18 cellular contexts compared by ENCODE assay signal in genomic region chr3:127600749-127601456, GRCh38. TPM values are rescaled to one million over a fixed set of nuclear protein-coding genes. Genes with fewer than 3 reads are reported as not detected.
DNase-seq lines count a peak whose midpoint lies in the region; ATAC-seq and TF ChIP-seq lines count a peak whose summit lies in the region.
"Had no signal": no experiment of that assay in that cellular context is flagged by ENCODE, and none has a peak within 500 bp of the region (broad histone marks: within the 10 kb centered on the region; RNA-seq: fewer than 3 reads in every experiment).

No MANE protein-coding gene starts in this region.

- H3K27me3 ChIP-seq in neuronal stem cell (ENCODE audit: control insufficient read depth in 3 of 3, insufficient read depth in 3 of 3, low read depth in 1 of 3, low read length in 3 of 3): no peaks in the 10 kb centered on the region
- H3K27me3 ChIP-seq in prostate gland (replicated peaks; ENCODE audit: insufficient read depth): no peaks in the 10 kb centered on the region
- no peaks in the 10 kb centered on the region for H3K27me3 ChIP-seq in CD4-positive, alpha-beta memory T cell (ENCODE audit: insufficient read depth, low read length)
- H3K27me3 ChIP-seq: MG63, tibial nerve had no signal

- H2AK5ac ChIP-seq in neuronal stem cell (ENCODE audit: low read depth, low read length): no peak overlapping the region

- H3K4me2 ChIP-seq in neuronal stem cell (ENCODE audit: insufficient read depth, low read length, poor library complexity, severe bottlenecking): no peak overlapping the region

- no peak for TF ChIP-seq POLR2A in prostate gland (IDR thresholded peaks at IDR 0.05)

- peaks cover 17 to 48% of the 10 kb centered on the region in 2 donors for H3K36me3 Mint-ChIP-seq in activated T-cell treated with anti-CD3 and anti-CD28 coated beads, Interleukin-2, amount 50 U/mL, for 72 hours (ENCODE audit: insufficient read depth in 2 of 2)
- H3K36me3 Mint-ChIP-seq in activated naive CD8-positive, alpha-beta T cell: peaks cover 15% of the 10 kb centered on the region
- peaks cover 4 to 16% of the 10 kb centered on the region in 2 donors for H3K36me3 Mint-ChIP-seq in CD4-positive, alpha-beta memory T cell

- H3K9me3 ChIP-seq in KOPT-K1 (ENCODE audit: insufficient read depth, low read length, poor library complexity, severe bottlenecking) (no peaks in the 10 kb centered on the region), neuronal stem cell (replicated peaks in 1 of 2; ENCODE audit: control insufficient read depth in 2 of 2, insufficient read depth in 1 of 2, low read depth in 1 of 2, low read length in 2 of 2) (no peaks in the 10 kb centered on the region), prostate gland (no peaks in the 10 kb centered on the region)
- H3K9me3 ChIP-seq in CD4-positive, alpha-beta memory T cell (ENCODE audit: control insufficient read depth in 1 of 2, low read length in 2 of 2): no peaks in the 10 kb centered on the region
- H3K9me3 ChIP-seq: lower lobe of right lung, MG63, tibial nerve had no signal

- H2BK5ac ChIP-seq in neuronal stem cell (ENCODE audit: low read length): no peak overlapping the region

- no peak overlapping the region for H2BK15ac ChIP-seq in neuronal stem cell (ENCODE audit: low read length)

- peaks cover 68% of the 10 kb centered on the region for H3K36me3 ChIP-seq in KOPT-K1 (ENCODE audit: insufficient read depth, low read length)
- peaks cover 42 to 70% of the 10 kb centered on the region in 2 donors for H3K36me3 ChIP-seq in neuronal stem cell (replicated peaks in 1 of 2; ENCODE audit: control insufficient read depth in 2 of 2, insufficient read depth in 2 of 2, low read length in 2 of 2)
- no peaks in the 10 kb centered on the region for H3K36me3 ChIP-seq in prostate gland
- H3K36me3 ChIP-seq in CD4-positive, alpha-beta memory T cell (ENCODE audit: insufficient read depth, low read length): peaks cover 4% of the 10 kb centered on the region

- no CpG with 5 or more reads among the region's 6 CpGs for WGBS in neuronal stem cell (ENCODE audit: extremely low coverage in 2 of 2, insufficient read length in 2 of 2, insufficient replicate concordance in 1 of 2), 2 donors
- WGBS in prostate gland: 80% methylated on average over 6 of the region's 6 CpGs

- no peak overlapping the region for H3K23ac ChIP-seq in neuronal stem cell (ENCODE audit: low read depth, low read length, poor library complexity)

- POLR2A ChIA-PET in CD4-positive, alpha-beta memory T cell (lab: Charles Lee; ENCODE audit: partially characterized antibody): no interaction called here

- no peak for ATAC-seq in activated T-cell treated with anti-CD3 and anti-CD28 coated beads, Interleukin-2, amount 50 U/mL, for 72 hours (replicated peaks in 1 of 2)
- ATAC-seq: lower lobe of right lung had no signal

- CTCF ChIA-PET in CD4-positive, alpha-beta memory T cell (lab: Charles Lee; ENCODE audit: partially characterized antibody): interaction anchor here (5.2 kb wide), 1 partner anchor 25 kb away, joined by 45 read pairs; no protein-coding TSS in a partner anchor

- intact Hi-C loops in prostate gland (cut with DNase I): no loop called here
- intact Hi-C loops in CD4-positive, alpha-beta memory T cell (cut with micrococcal nuclease): no loop called here

- no peak for TF ChIP-seq CTCF in prostate gland (IDR thresholded peaks at IDR 0.05)

- no peak overlapping the region for H4K91ac ChIP-seq in neuronal stem cell (ENCODE audit: low read depth, low read length, poor library complexity)

- no peak for DNase-seq in activated T-cell treated with anti-CD3 and anti-CD28 coated beads, Interleukin-2, amount 50 U/mL, for 72 hours
- DNase-seq in activated T-cell treated with anti-CD3 and anti-CD28 coated beads for 4 hours (no peak), neuronal stem cell (ENCODE audit: low spot score) (no peak), prostate gland (ENCODE audit: low spot score) (no peak), NCI-H2171 treated with DMSO at 0.1 percent for 48 hours (lab: John Stamatoyannopoulos, UW) (no peak)
- DNase-seq in CD4-positive, alpha-beta memory T cell: no peak
- DNase-seq: activated CD4-positive, alpha-beta T cell treated with anti-CD3 and anti-CD28 coated beads, Interleukin-2, amount 50 U/mL, for 4 hours; lower lobe of right lung; MG63; NCI-H2081 treated with DMSO at 0.1 percent for 48 hours; NCI-H82; RPMI8226; stimulated activated CD4-positive, alpha-beta T cell treated with anti-CD3 and anti-CD28 coated beads, Interleukin-4, amount 100 ng/mL, for 1 hour; T1000 had no signal

- H3K4ac ChIP-seq in neuronal stem cell (ENCODE audit: low read length): no peak overlapping the region

- peak overlapping the region; percentile 61 to 87 for H3K4me3 Mint-ChIP-seq in activated T-cell treated with anti-CD3 and anti-CD28 coated beads, Interleukin-2, amount 50 U/mL, for 72 hours
- peak overlapping the region; percentile 63 for H3K4me3 Mint-ChIP-seq in activated naive CD8-positive, alpha-beta T cell
- no peak overlapping the region for H3K4me3 Mint-ChIP-seq in CD4-positive, alpha-beta memory T cell
- H3K4me3 Mint-ChIP-seq: central memory CD8-positive, alpha-beta T cell had no signal

- no peak overlapping the region for H3K14ac ChIP-seq in neuronal stem cell (ENCODE audit: low read length)

- H3K9me3 Mint-ChIP-seq in activated T-cell treated with anti-CD3 and anti-CD28 coated beads, Interleukin-2, amount 50 U/mL, for 72 hours: no peaks in the 10 kb centered on the region
- no peaks in the 10 kb centered on the region for H3K9me3 Mint-ChIP-seq in activated naive CD8-positive, alpha-beta T cell (ENCODE audit: low read depth)
- H3K9me3 Mint-ChIP-seq in CD4-positive, alpha-beta memory T cell: no peaks in the 10 kb centered on the region
- H3K9me3 Mint-ChIP-seq: central memory CD8-positive, alpha-beta T cell had no signal

- H2BK12ac ChIP-seq in neuronal stem cell (ENCODE audit: low read length): no peak overlapping the region

- H2BK120ac ChIP-seq in neuronal stem cell (ENCODE audit: low read depth, low read length): no peak overlapping the region

- peaks cover 12% of the 10 kb centered on the region for H3K79me1 ChIP-seq in neuronal stem cell (ENCODE audit: low read depth, low read length)

- H3K4me1 Mint-ChIP-seq in activated T-cell treated with anti-CD3 and anti-CD28 coated beads, Interleukin-2, amount 50 U/mL, for 72 hours (ENCODE audit: low read depth): peaks cover 53% of the 10 kb centered on the region
- peaks cover 24% of the 10 kb centered on the region for H3K4me1 Mint-ChIP-seq in activated naive CD8-positive, alpha-beta T cell (ENCODE audit: low read depth)
- peaks cover 5 to 32% (median 16%) of the 10 kb centered on the region in 4 donors for H3K4me1 Mint-ChIP-seq in CD4-positive, alpha-beta memory T cell

- H3K27me3 Mint-ChIP-seq in activated T-cell treated with anti-CD3 and anti-CD28 coated beads, Interleukin-2, amount 50 U/mL, for 72 hours (ENCODE audit: low read depth): no peaks in the 10 kb centered on the region
- no peaks in the 10 kb centered on the region for H3K27me3 Mint-ChIP-seq in activated naive CD8-positive, alpha-beta T cell
- no peaks in the 10 kb centered on the region for H3K27me3 Mint-ChIP-seq in CD4-positive, alpha-beta memory T cell
- H3K27me3 Mint-ChIP-seq: central memory CD8-positive, alpha-beta T cell had no signal

- H3K9ac ChIP-seq in neuronal stem cell (ENCODE audit: low read depth, low read length, poor library complexity): peak overlapping the region; percentile 71

- H4K8ac ChIP-seq in neuronal stem cell (ENCODE audit: low read depth, low read length): no peak overlapping the region

- peak overlapping the region; percentile 10 for H3K27ac Mint-ChIP-seq in activated T-cell treated with anti-CD3 and anti-CD28 coated beads, Interleukin-2, amount 50 U/mL, for 72 hours
- peak overlapping the region; percentile 11 for H3K27ac Mint-ChIP-seq in activated naive CD8-positive, alpha-beta T cell
- peak overlapping the region in 3 of 7 donors; percentile 9 to 68 (median 35) for H3K27ac Mint-ChIP-seq in CD4-positive, alpha-beta memory T cell

- no peak overlapping the region for H2AFZ ChIP-seq in neuronal stem cell (ENCODE audit: low read length)

- no peak overlapping the region for H3K18ac ChIP-seq in neuronal stem cell (ENCODE audit: low read length)

- no peak overlapping the region for H3K4me3 ChIP-seq in neuronal stem cell (ENCODE audit: low read length in 2 of 2)
- no peak overlapping the region for H3K4me3 ChIP-seq in prostate gland
- H3K4me3 ChIP-seq in CD4-positive, alpha-beta memory T cell (ENCODE audit: low read length in 2 of 2): no peak overlapping the region
- H3K4me3 ChIP-seq: lower lobe of right lung, MG63, tibial nerve had no signal

- H3K4me1 ChIP-seq in neuronal stem cell (ENCODE audit: control insufficient read depth in 2 of 2, insufficient read depth in 1 of 2, low read depth in 1 of 2, low read length in 2 of 2): peaks cover 16 to 22% of the 10 kb centered on the region in 2 donors
- no peaks in the 10 kb centered on the region for H3K4me1 ChIP-seq in prostate gland (replicated peaks)
- H3K4me1 ChIP-seq in CD4-positive, alpha-beta memory T cell (ENCODE audit: insufficient read depth, low read length): peaks cover 19% of the 10 kb centered on the region

- H3K27ac ChIP-seq in KOPT-K1 (ENCODE audit: low read depth, low read length, poor library complexity, severe bottlenecking) (peak overlapping the region; percentile 41), neuronal stem cell (replicated peaks; ENCODE audit: low read length) (no peak overlapping the region), prostate gland (no peak overlapping the region)
- H3K27ac ChIP-seq in CD4-positive, alpha-beta memory T cell (ENCODE audit: low read depth, low read length): no peak overlapping the region
- H3K27ac ChIP-seq: lower lobe of right lung, tibial nerve had no signal

RNA-seq across cellular contexts. Expression of gene MCM2, which starts 2.7 kb away (rescaled TPM):
- 100 to 1,000 TPM; 122 to 219 TPM for total RNA-seq in activated T-cell treated with anti-CD3 and anti-CD28 coated beads, Interleukin-2, amount 50 U/mL, for 72 hours
- 68.7 TPM for polyA plus RNA-seq in neuronal stem cell (2013, experiment 1 of 2)
- 67.7 TPM for polyA plus RNA-seq in neuronal stem cell (2013, experiment 2 of 2)
- 10 to 100 TPM; 30.9 to 34.7 TPM for total RNA-seq in prostate gland
- 10 to 100 TPM in 1 of 2 experiments, 1 to 10 TPM in 1; 7.7 to 12.8 TPM for total RNA-seq in CD4-positive, alpha-beta memory T cell
- polyA plus RNA-seq in CD4-positive, alpha-beta memory T cell: 1 to 10 TPM; 6.9 to 7.7 TPM

RNA-seq across cellular contexts. Expression of gene TPRA1, which starts 10.4 kb away (rescaled TPM):
- total RNA-seq in activated T-cell treated with anti-CD3 and anti-CD28 coated beads, Interleukin-2, amount 50 U/mL, for 72 hours: 10 to 100 TPM; 31.1 to 39.0 TPM
- 17.1 TPM for polyA plus RNA-seq in neuronal stem cell (2013, experiment 1 of 2)
- 16.1 TPM for polyA plus RNA-seq in neuronal stem cell (2013, experiment 2 of 2)
- total RNA-seq in prostate gland: 10 to 100 TPM; 46.6 to 73.1 TPM
- total RNA-seq in CD4-positive, alpha-beta memory T cell: 10 to 100 TPM; 28.3 to 29.7 TPM
- polyA plus RNA-seq in CD4-positive, alpha-beta memory T cell: 10 to 100 TPM; 33.1 to 40.1 TPM

RNA-seq across cellular contexts. Expression of gene PODXL2, which starts 28.1 kb away (rescaled TPM):
- 1 to 10 TPM in 1 of 2 donors, under 1 TPM in 1; 0.14 to 1.4 TPM for total RNA-seq in activated T-cell treated with anti-CD3 and anti-CD28 coated beads, Interleukin-2, amount 50 U/mL, for 72 hours
- 26.3 TPM for polyA plus RNA-seq in neuronal stem cell (2013, experiment 1 of 2)
- 24.4 TPM for polyA plus RNA-seq in neuronal stem cell (2013, experiment 2 of 2)
- 10 to 100 TPM; 63.9 to 73.7 TPM for total RNA-seq in prostate gland
- total RNA-seq in CD4-positive, alpha-beta memory T cell: 1 to 10 TPM; 3.3 to 4.2 TPM
- 1 to 10 TPM; 6.9 to 8.0 TPM for polyA plus RNA-seq in CD4-positive, alpha-beta memory T cell

Comparison
In these comparisons a context has a peak if more than half of its experiments do, and no peak if none do; other contexts are left out.
1. H3K4me3 Mint-ChIP-seq: peak in activated T-cell treated with anti-CD3 and anti-CD28 coated beads, Interleukin-2, amount 50 U/mL, for 72 hours (2 of 2) and activated naive CD8-positive, alpha-beta T cell (single experiment); none in CD4-positive, alpha-beta memory T cell (0 of 8).
2. RNA of gene PODXL2, which starts 28.1 kb away (total RNA-seq): 63.9 to 73.7 TPM in prostate gland; 3.3 to 4.2 TPM in CD4-positive, alpha-beta memory T cell and 0.14 to 1.4 TPM in activated T-cell treated with anti-CD3 and anti-CD28 coated beads, Interleukin-2, amount 50 U/mL, for 72 hours; every median in the first group is over 10 times any median in the second.